In genomic region chr7:55690-56248, GRCh38 we compare ENCODE assay signal across 21 cellular contexts.
DNase-seq lines count a peak whose midpoint lies in the region; ATAC-seq, FAIRE-seq and TF ChIP-seq lines count a peak whose summit lies in the region.
"Had no signal": no experiment of that assay in that cellular context is flagged by ENCODE, and none has a peak within 500 bp of the region (broad histone marks: within the 10 kb centered on the region; RNA-seq: fewer than 3 reads in every experiment).

No MANE protein-coding gene starts in this region.

- H3K79me2 ChIP-seq in neural progenitor cell (ENCODE audit: low read depth): no peaks in the 10 kb centered on the region

- H3K4me3 ChIP-seq in A549 (no peak overlapping the region), IMR-90 (ENCODE audit: insufficient read depth, low read depth, low read length) (no peak overlapping the region), neural progenitor cell (no peak overlapping the region)
- H3K4me3 ChIP-seq: HAP-1, lung, upper lobe of left lung had no signal

- peak in 1 of 2 experiments; percentile 19 for DNase-seq in A549 (ENCODE audit: low read depth in 1 of 2, low spot score in 1 of 2)
- DNase-seq in IMR-90: no peak
- DNase-seq in neural progenitor cell (ENCODE audit: low spot score): no peak
- no peak for DNase-seq in immature natural killer cell
- no peak for DNase-seq in activated gamma-delta T cell treated with Interleukin-2 at 50 U/mL for 16 hours
- no peak for DNase-seq in DMS 273 treated with DMSO at 0.1 percent for 48 hours (lab: John Stamatoyannopoulos, UW)
- DNase-seq: activated B cell treated with CpG ODN at 0.5 μM for 24 hours; activated CD4-positive, alpha-beta memory T cell treated with anti-CD3 and anti-CD28 coated beads for 36 hours; activated CD8-positive, alpha-beta memory T cell treated with anti-CD3 and anti-CD28 coated beads, Interleukin-2, amount 50 U/mL, for 48 hours; CD8-positive, alpha-beta T cell; NCI-H2029 treated with DMSO at 0.1 percent for 48 hours; stimulated activated CD8-positive, alpha-beta memory T cell treated with anti-CD3 and anti-CD28 coated beads, Interleukin-4, amount 100 ng/mL, for 48 hours had no signal

- H3K27me3 ChIP-seq in IMR-90 (ENCODE audit: control insufficient read depth, insufficient read depth, low read length) (peaks cover 42% of the 10 kb centered on the region), neural progenitor cell (no peaks in the 10 kb centered on the region)
- H3K27me3 ChIP-seq: upper lobe of left lung had no signal

- no peak overlapping the region for H2BK20ac ChIP-seq in IMR-90 (ENCODE audit: low read depth, low read length)

- H3K4me1 ChIP-seq in A549 (no peaks in the 10 kb centered on the region), IMR-90 (ENCODE audit: control insufficient read depth, insufficient read depth, low read length) (no peaks in the 10 kb centered on the region), neural progenitor cell (no peaks in the 10 kb centered on the region)
- H3K4me1 ChIP-seq: HAP-1 had no signal

- TF ChIP-seq RAD21 in A549 (conservative IDR thresholded peaks at IDR 0.05 in 1 of 2, IDR thresholded peaks at IDR 0.05 in 1 of 2) (no peak), IMR-90 (IDR thresholded peaks at IDR 0.05; ENCODE audit: low read length) (no peak)

- no peak overlapping the region for H3K4me3 Mint-ChIP-seq in dendritic cell treated with granulocyte-macrophage colony-stimulating factor and Interleukin-4, amounts not matched to agents 40 ng/mL and 50 ng/mL, for 4 days
- H3K4me3 Mint-ChIP-seq in neural progenitor cell: no peak overlapping the region
- H3K4me3 Mint-ChIP-seq in immature natural killer cell: no peak overlapping the region
- H3K4me3 Mint-ChIP-seq: activated B cell treated with CpG ODN at 0.5 μM for 24 hours; activated CD4-positive, alpha-beta memory T cell treated with anti-CD3 and anti-CD28 coated beads for 36 hours; activated T-helper 17 cell treated with anti-CD3 and anti-CD28 coated beads, Interleukin-2, amount 50 U/mL, for 72 hours; CD8-positive, alpha-beta T cell had no signal

- WGBS in A549 (ENCODE audit: missing lambda C conversion rate): 55% methylated on average over 9 of the region's 9 CpGs
- 74% methylated on average over 4 of the region's 9 CpGs; no CpG with 5 or more reads in 1 of the 2 experiments for WGBS in IMR-90 (ENCODE audit: extremely low coverage in 2 of 2, insufficient read length in 1 of 2), 2 experiments

- no peak overlapping the region for H4K5ac ChIP-seq in IMR-90 (ENCODE audit: low read depth, low read length)

- H3K14ac ChIP-seq in IMR-90 (replicated peaks; ENCODE audit: low read depth, low read length): no peak overlapping the region

- H2BK15ac ChIP-seq in IMR-90 (ENCODE audit: low read depth, low read length): no peak overlapping the region

- intact Hi-C loops in IMR-90 (cut with micrococcal nuclease): no loop called here
- intact Hi-C loops in dendritic cell treated with granulocyte-macrophage colony-stimulating factor and Interleukin-4, amounts not matched to agents 40 ng/mL and 50 ng/mL, for 4 days (cut with micrococcal nuclease): no loop called here

- H3K23ac ChIP-seq in IMR-90 (ENCODE audit: low read depth, low read length): no peak overlapping the region

- H3K36me3 ChIP-seq in IMR-90 (ENCODE audit: control insufficient read depth, insufficient read depth, low read length): no peaks in the 10 kb centered on the region
- H3K36me3 ChIP-seq in neural progenitor cell: no peaks in the 10 kb centered on the region
- H3K36me3 ChIP-seq: HAP-1, upper lobe of left lung had no signal

- dilution Hi-C loops in IMR-90 (cut with HindIII; ENCODE audit: low sequenced_read_pairs, unreplicated experiment): no loop called here

- H3K9me3 Mint-ChIP-seq in dendritic cell treated with granulocyte-macrophage colony-stimulating factor and Interleukin-4, amounts not matched to agents 40 ng/mL and 50 ng/mL, for 4 days: no peaks in the 10 kb centered on the region
- no peaks in the 10 kb centered on the region for H3K9me3 Mint-ChIP-seq in neural progenitor cell
- H3K9me3 Mint-ChIP-seq in immature natural killer cell: no peaks in the 10 kb centered on the region
- H3K9me3 Mint-ChIP-seq: activated B cell treated with CpG ODN at 0.5 μM for 24 hours; activated CD4-positive, alpha-beta memory T cell treated with anti-CD3 and anti-CD28 coated beads for 36 hours; activated T-helper 17 cell treated with anti-CD3 and anti-CD28 coated beads, Interleukin-2, amount 50 U/mL, for 72 hours; CD8-positive, alpha-beta T cell had no signal

- CTCF ChIA-PET in A549 (lab: Yijun Ruan, JAX): interaction anchor here (1.1 to 1.2 kb wide), 2 partner anchors 9 to 12 kb away, joined by 3 to 5 read pairs; no protein-coding TSS in a partner anchor
- CTCF ChIA-PET in IMR-90 (lab: Yijun Ruan, JAX): interaction anchor here (0.9 kb wide), 1 partner anchor 8 kb away, joined by 3 read pairs; no protein-coding TSS in a partner anchor

- BruUV-seq in IMR-90 (replicated peaks; lab: Mats Ljungman, UMichigan): no TSS peak

- H3K9me3 ChIP-seq in A549 (no peaks in the 10 kb centered on the region), IMR-90 (ENCODE audit: control insufficient read depth, insufficient read depth, low read length) (peaks cover 4% of the 10 kb centered on the region), neural progenitor cell (ENCODE audit: low read depth) (no peaks in the 10 kb centered on the region)
- H3K9me3 ChIP-seq: HAP-1, upper lobe of left lung had no signal

- no peak for TF ChIP-seq POLR2A in A549 (IDR thresholded peaks at IDR 0.05; ENCODE audit: low read length)
- TF ChIP-seq POLR2A in IMR-90 (IDR thresholded peaks at IDR 0.05; ENCODE audit: low read depth, low read length): no peak

- H4K20me1 ChIP-seq in IMR-90 (ENCODE audit: insufficient read depth, low read length) (no peaks in the 10 kb centered on the region), neural progenitor cell (ENCODE audit: low read depth) (no peaks in the 10 kb centered on the region)

- POLR2A ChIA-PET in A549 (lab: Yijun Ruan, JAX): no interaction called here
- POLR2A ChIA-PET in IMR-90 (lab: Charles Lee; ENCODE audit: unreplicated experiment): no interaction called here

- no peak overlapping the region for H2BK120ac ChIP-seq in IMR-90 (ENCODE audit: low read depth, low read length)

- no peaks in the 10 kb centered on the region for H3K36me3 Mint-ChIP-seq in dendritic cell treated with granulocyte-macrophage colony-stimulating factor and Interleukin-4, amounts not matched to agents 40 ng/mL and 50 ng/mL, for 4 days (ENCODE audit: low read depth)
- H3K36me3 Mint-ChIP-seq in neural progenitor cell: no peaks in the 10 kb centered on the region
- no peaks in the 10 kb centered on the region for H3K36me3 Mint-ChIP-seq in immature natural killer cell
- H3K36me3 Mint-ChIP-seq: activated CD4-positive, alpha-beta memory T cell treated with anti-CD3 and anti-CD28 coated beads for 36 hours; CD8-positive, alpha-beta T cell had no signal

- H3K27ac ChIP-seq in A549 (no peak overlapping the region), IMR-90 (ENCODE audit: insufficient read depth, low read length) (no peak overlapping the region), neural progenitor cell (no peak overlapping the region)
- H3K27ac ChIP-seq: RWPE1, upper lobe of left lung had no signal

- no peaks in the 10 kb centered on the region for H3K79me1 ChIP-seq in IMR-90 (ENCODE audit: low read depth in 1 of 2, low read length in 2 of 2)

- FAIRE-seq in A549 (lab: Jason Lieb, UNC): no peak
- FAIRE-seq: A204.1 had no signal

- no peak overlapping the region for H2AK5ac ChIP-seq in IMR-90 (ENCODE audit: low read depth, low read length)

- H3K9me1 ChIP-seq in IMR-90 (ENCODE audit: insufficient read depth, low read length): no peaks in the 10 kb centered on the region

- H3K4me1 Mint-ChIP-seq in dendritic cell treated with granulocyte-macrophage colony-stimulating factor and Interleukin-4, amounts not matched to agents 40 ng/mL and 50 ng/mL, for 4 days (ENCODE audit: low read depth): peaks cover 19% of the 10 kb centered on the region
- H3K4me1 Mint-ChIP-seq in neural progenitor cell: peaks cover 12% of the 10 kb centered on the region
- no peaks in the 10 kb centered on the region for H3K4me1 Mint-ChIP-seq in immature natural killer cell
- H3K4me1 Mint-ChIP-seq: activated B cell treated with CpG ODN at 0.5 μM for 24 hours; activated T-helper 17 cell treated with anti-CD3 and anti-CD28 coated beads, Interleukin-2, amount 50 U/mL, for 72 hours had no signal

- in situ Hi-C loops in IMR-90 (cut with MboI; ENCODE audit: low sequenced_read_pairs): no loop called here

- H3K18ac ChIP-seq in IMR-90 (ENCODE audit: low read depth, low read length): no peak overlapping the region

- H3K4me2 ChIP-seq in A549 (no peak overlapping the region), IMR-90 (ENCODE audit: low read depth, low read length) (no peak overlapping the region), neural progenitor cell (no peak overlapping the region)

- ATAC-seq in A549: peak; percentile 50 to 61; a peak in 4 of 6 replicates
- ATAC-seq in IMR-90 (ENCODE audit: low read depth): no peak
- no peak for ATAC-seq in GM21367 (IDR thresholded peaks at IDR 0.05; ENCODE audit: unreplicated experiment)
- ATAC-seq: activated T-helper 17 cell treated with anti-CD3 and anti-CD28 coated beads, Interleukin-2, amount 50 U/mL, for 72 hours; CD8-positive, alpha-beta T cell; SK-N-SH treated with all-trans-retinoic acid at 6 μM for 48 hours had no signal

- no peak overlapping the region for H4K91ac ChIP-seq in IMR-90 (ENCODE audit: insufficient read depth, low read depth, low read length)

- H2AK9ac ChIP-seq in IMR-90 (replicated peaks; ENCODE audit: low read depth, low read length, poor library complexity): no peak overlapping the region

- no peak overlapping the region for H4K8ac ChIP-seq in IMR-90 (ENCODE audit: low read depth in 2 of 2, low read length in 2 of 2)

- H3F3A ChIP-seq in neural progenitor cell (ENCODE audit: low read depth): no peaks in the 10 kb centered on the region

- H2BK5ac ChIP-seq in IMR-90 (ENCODE audit: low read depth, low read length, poor library complexity, severe bottlenecking): no peak overlapping the region

- H3K4ac ChIP-seq in IMR-90 (ENCODE audit: low read depth, low read length): no peak overlapping the region

- H3K27ac Mint-ChIP-seq in dendritic cell treated with granulocyte-macrophage colony-stimulating factor and Interleukin-4, amounts not matched to agents 40 ng/mL and 50 ng/mL, for 4 days: peak overlapping the region; percentile 35
- H3K27ac Mint-ChIP-seq in neural progenitor cell: no peak overlapping the region
- H3K27ac Mint-ChIP-seq in immature natural killer cell: no peak overlapping the region
- H3K27ac Mint-ChIP-seq: activated B cell treated with CpG ODN at 0.5 μM for 24 hours; activated CD4-positive, alpha-beta memory T cell treated with anti-CD3 and anti-CD28 coated beads for 36 hours; activated T-helper 17 cell treated with anti-CD3 and anti-CD28 coated beads, Interleukin-2, amount 50 U/mL, for 72 hours; CD8-positive, alpha-beta T cell had no signal

- H3K9ac ChIP-seq in IMR-90 (ENCODE audit: low read depth, low read length) (no peak overlapping the region), neural progenitor cell (no peak overlapping the region)

- no peak overlapping the region for H3K56ac ChIP-seq in IMR-90 (ENCODE audit: extremely low read depth, insufficient read depth, low read length)

- TF ChIP-seq EP300 in A549 (IDR thresholded peaks at IDR 0.05): no peak

- TF ChIP-seq CTCF in A549 (IDR thresholded peaks at IDR 0.05) (no peak), IMR-90 (conservative IDR thresholded peaks at IDR 0.05; ENCODE audit: low read depth, low read length) (no peak), neural progenitor cell (IDR thresholded peaks at IDR 0.05) (peak; percentile 10)

- H3K27me3 Mint-ChIP-seq in dendritic cell treated with granulocyte-macrophage colony-stimulating factor and Interleukin-4, amounts not matched to agents 40 ng/mL and 50 ng/mL, for 4 days: peaks cover 12% of the 10 kb centered on the region
- H3K27me3 Mint-ChIP-seq in neural progenitor cell (ENCODE audit: insufficient read depth, low read depth) (peaks cover 5% of the 10 kb centered on the region), immature natural killer cell (ENCODE audit: low read depth in 3 of 3) (peaks cover 0 to 6% (median 2%) of the 10 kb centered on the region in 3 donors)
- H3K27me3 Mint-ChIP-seq: activated CD4-positive, alpha-beta memory T cell treated with anti-CD3 and anti-CD28 coated beads for 36 hours; activated T-helper 17 cell treated with anti-CD3 and anti-CD28 coated beads, Interleukin-2, amount 50 U/mL, for 72 hours had no signal

- H2AFZ ChIP-seq in IMR-90 (replicated peaks; ENCODE audit: low read length, poor library complexity): peak overlapping the region; percentile 14
- H2AFZ ChIP-seq in neural progenitor cell (replicated peaks): no peak overlapping the region

Comparison
In these comparisons a context has a peak if more than half of its experiments do, and no peak if none do; other contexts are left out.
1. ATAC-seq: peak in A549 (2 of 2); none in IMR-90 (single experiment) and GM21367 (single experiment).